10 cellular contexts compared by ENCODE assay signal in genomic region chr11:11843642-11844041, GRCh38. TPM values are rescaled to one million over a fixed set of nuclear protein-coding genes. Genes with fewer than 3 reads are reported as not detected.
DNase-seq lines count a peak whose midpoint lies in the region; ATAC-seq, FAIRE-seq and TF ChIP-seq lines count a peak whose summit lies in the region.
"Had no signal": no experiment of that assay in that cellular context is flagged by ENCODE, and none has a peak within 500 bp of the region (broad histone marks: within the 10 kb centered on the region; RNA-seq: fewer than 3 reads in every experiment).

No MANE protein-coding gene starts in this region.

- H4K20me1 ChIP-seq in neural cell (ENCODE audit: insufficient read depth): no peaks in the 10 kb centered on the region

- peaks cover 3% of the 10 kb centered on the region for H3F3A ChIP-seq in neural cell (ENCODE audit: insufficient read depth, low read length, poor library complexity, severe bottlenecking)

- TF ChIP-seq CTCF in AG04449 (IDR thresholded peaks at IDR 0.05; ENCODE audit: insufficient read depth, low read length, missing control alignments): no peak
- TF ChIP-seq CTCF in coronary artery (IDR thresholded peaks at IDR 0.05): no peak
- TF ChIP-seq CTCF in neural cell (IDR thresholded peaks at IDR 0.05; ENCODE audit: poor library complexity, severe bottlenecking): no peak

- no peak overlapping the region for H2AFZ ChIP-seq in neural cell (ENCODE audit: low read depth, low read length)

- no peak for DNase-seq in AG04449 (ENCODE audit: low read depth, low spot score)
- no peak for DNase-seq in coronary artery (ENCODE audit: low spot score)
- DNase-seq in MV-4-11 (lab: John Stamatoyannopoulos, UW): no peak
- DNase-seq in urothelium cell line (ENCODE audit: low spot score): no peak
- no peak for DNase-seq in COLO668 (lab: John Stamatoyannopoulos, UW; ENCODE audit: unreplicated experiment)
- DNase-seq: aorta, NCI-H524 had no signal

- H3K79me2 ChIP-seq in neural cell (replicated peaks; ENCODE audit: insufficient read depth, low read length): peaks cover 65% of the 10 kb centered on the region

- H3K4me2 ChIP-seq in neural cell (ENCODE audit: low read length): peak overlapping the region; percentile 74

- no peak for TF ChIP-seq EP300 in neural cell (conservative IDR thresholded peaks at IDR 0.05; ENCODE audit: poor library complexity, severe bottlenecking)

- POLR2A ChIA-PET in AG04449 (lab: Yijun Ruan, JAX): interaction anchor here (0.9 to 3.7 kb wide), 3 partner anchors 9 to 30 kb away, joined by 3 to 18 read pairs (median 3); no protein-coding TSS in a partner anchor

- no peak for ATAC-seq in HG03457 (IDR thresholded peaks at IDR 0.05; ENCODE audit: unreplicated experiment)

- H3K27me3 ChIP-seq in neural cell (ENCODE audit: insufficient read depth, low read depth, low read length): no peaks in the 10 kb centered on the region

- H3K27ac ChIP-seq in KOPT-K1 (ENCODE audit: low read depth, low read length, poor library complexity, severe bottlenecking) (peak overlapping the region; percentile 23), coronary artery (peak overlapping the region; percentile 96 to 99), neural cell (ENCODE audit: low read length) (peak overlapping the region; percentile 96)

- CTCF ChIA-PET in AG04449 (lab: Yijun Ruan, JAX): interaction anchor here (1.2 to 2.8 kb wide), 8 partner anchors 8 to 438 kb away, joined by 3 to 10 read pairs (median 4); no protein-coding TSS in a partner anchor

- H3K36me3 ChIP-seq in KOPT-K1 (ENCODE audit: insufficient read depth, low read length) (no peaks in the 10 kb centered on the region), neural cell (ENCODE audit: insufficient read depth, low read length) (no peaks in the 10 kb centered on the region)

- H3K9me2 ChIP-seq in neural cell (ENCODE audit: insufficient read depth, low read length): no peaks in the 10 kb centered on the region

- no peak for TF ChIP-seq RAD21 in neural cell (conservative IDR thresholded peaks at IDR 0.05)

- peak overlapping the region; percentile 97 for H3K9ac ChIP-seq in neural cell (ENCODE audit: low read length)

- peak overlapping the region; percentile 79 for H3K4me3 ChIP-seq in AG04449 (ENCODE audit: low read depth, low read length)
- peak overlapping the region; percentile 97 for H3K4me3 ChIP-seq in coronary artery
- H3K4me3 ChIP-seq in neural cell (ENCODE audit: low read length): peak overlapping the region; percentile 85

- FAIRE-seq in urothelium cell line (lab: Jason Lieb, UNC): no peak

- H3K9me3 ChIP-seq in KOPT-K1 (ENCODE audit: insufficient read depth, low read length, poor library complexity, severe bottlenecking) (no peaks in the 10 kb centered on the region), neural cell (ENCODE audit: low read length) (no peaks in the 10 kb centered on the region)

TF ChIP-seq in neural cell, 6 proteins besides CTCF, POLR2A, EP300 and RAD21:
- TF ChIP-seq TAF1 (IDR thresholded peaks at IDR 0.05; ENCODE audit: low read depth) (no peak), POLR2AphosphoS5 (IDR thresholded peaks at IDR 0.05) (no peak), MXI1 (conservative IDR thresholded peaks at IDR 0.05; ENCODE audit: poor library complexity, severe bottlenecking) (no peak), EZH2 (IDR thresholded peaks at IDR 0.05; ENCODE audit: borderline replicate concordance, insufficient read depth, low read length, poor library complexity, severe bottlenecking) (no peak), SMC3 (conservative IDR thresholded peaks at IDR 0.05; ENCODE audit: poor library complexity) (no peak), REST (IDR thresholded peaks at IDR 0.05; ENCODE audit: borderline replicate concordance) (no peak)

RNA-seq across cellular contexts. Expression of gene USP47, which starts 1.9 kb away (rescaled TPM):
- polyA plus RNA-seq in neural cell: 89.6 and 92.6 TPM in 2 replicates
- polyA minus RNA-seq in neural cell: 213 and 248 TPM in 2 replicates

Comparison
In these comparisons a context has a peak if more than half of its experiments do, and no peak if none do; other contexts are left out.
1. H3K27ac ChIP-seq: peak in every context shown above with its lines; median percentile 98 in coronary artery; 96 in neural cell; 23 in KOPT-K1.